Comparison of ENCODE assay signal across 8 cellular contexts in the genomic region with DNA sequence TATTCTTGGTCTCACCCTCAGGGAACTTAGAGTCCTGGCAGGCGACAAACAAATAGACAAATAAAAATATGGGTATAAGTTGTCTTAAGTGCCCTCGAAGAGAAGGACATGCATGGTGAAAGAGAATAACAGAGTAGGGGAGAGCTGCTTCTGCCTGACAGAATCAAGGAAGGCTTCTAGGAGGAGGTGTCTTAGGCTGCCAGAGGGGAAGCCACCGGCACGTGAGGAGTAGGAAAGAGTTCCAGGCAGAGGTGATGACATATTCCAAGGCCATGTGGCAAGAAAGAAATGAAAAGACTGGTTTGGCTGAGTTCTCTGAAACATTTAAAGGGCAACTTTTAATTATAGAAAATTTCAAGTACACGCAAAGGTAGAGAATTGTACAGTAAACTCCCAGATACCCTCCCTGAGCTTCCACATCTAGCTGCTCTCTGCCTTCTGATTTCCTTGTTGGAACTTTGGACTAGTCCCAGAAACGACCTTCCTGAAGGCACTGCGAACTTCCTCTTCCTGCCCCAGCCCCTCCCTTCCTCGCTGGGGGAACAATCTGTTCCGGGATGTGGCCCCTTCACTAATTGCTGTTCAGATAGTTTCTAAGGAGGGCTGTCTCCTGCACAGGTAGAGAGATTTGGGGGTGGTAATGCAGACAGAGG.
DNase-seq lines count a peak whose midpoint lies in the region; ATAC-seq and TF ChIP-seq lines count a peak whose summit lies in the region.
"Had no signal": no experiment of that assay in that cellular context is flagged by ENCODE, and none has a peak within 500 bp of the region (broad histone marks: within the 10 kb centered on the region; RNA-seq: fewer than 3 reads in every experiment).

No MANE protein-coding gene starts in this region.

- TF ChIP-seq EP300 in SK-N-SH (IDR thresholded peaks at IDR 0.05; ENCODE audit: borderline replicate concordance in 1 of 2, low read depth in 1 of 2, low read length in 1 of 2): no peak

- H3F3A ChIP-seq in GM23248 (ENCODE audit: insufficient read depth) (no peaks in the 10 kb centered on the region), SK-N-SH (replicated peaks; ENCODE audit: insufficient read depth) (no peaks in the 10 kb centered on the region)

- H3K9ac ChIP-seq in GM23248 (no peak overlapping the region), SK-N-SH (no peak overlapping the region)

- H2AFZ ChIP-seq in GM23248 (no peak overlapping the region), SK-N-SH (ENCODE audit: low read depth) (no peak overlapping the region)

- H3K9me3 ChIP-seq in GM23248 (ENCODE audit: low read depth): no peaks in the 10 kb centered on the region
- H3K9me3 ChIP-seq in SK-N-SH: no peaks in the 10 kb centered on the region
- H3K9me3 ChIP-seq: breast epithelium had no signal

- in situ Hi-C loops in GM23248 (cut with MboI): no loop called here

- H3K4me3 ChIP-seq in GM23248: no peak overlapping the region
- H3K4me3 ChIP-seq in SK-N-SH (ENCODE audit: low read depth in 2 of 2, low read length in 1 of 2): peak overlapping the region; percentile 12 to 19; a peak in 1 of 4 replicates
- H3K4me3 ChIP-seq in fibroblast of pulmonary artery (replicated peaks; ENCODE audit: low read depth, low read length): no peak overlapping the region

- H3K4me1 ChIP-seq in GM23248 (ENCODE audit: insufficient read depth) (no peaks in the 10 kb centered on the region), SK-N-SH (ENCODE audit: control insufficient read depth in 1 of 2, insufficient read depth in 2 of 2, low read depth in 1 of 2, low read length in 1 of 2) (no peaks in the 10 kb centered on the region; a peak in 1 of 4 replicates)
- H3K4me1 ChIP-seq: breast epithelium had no signal

- H3K9me2 ChIP-seq in GM23248 (ENCODE audit: insufficient read depth): no peaks in the 10 kb centered on the region
- no peaks in the 10 kb centered on the region for H3K9me2 ChIP-seq in SK-N-SH

- POLR2A ChIA-PET in SK-N-SH (lab: Yijun Ruan, JAX): no interaction called here

- H3K79me2 ChIP-seq in GM23248 (ENCODE audit: insufficient read depth) (no peaks in the 10 kb centered on the region), SK-N-SH (ENCODE audit: insufficient read depth) (no peaks in the 10 kb centered on the region)

- ATAC-seq in sciatic nerve: peak; percentile 8
- no peak for ATAC-seq in HG03175 (IDR thresholded peaks at IDR 0.05; ENCODE audit: unreplicated experiment)
- no peak for ATAC-seq in HG03280 (IDR thresholded peaks at IDR 0.05; ENCODE audit: unreplicated experiment)
- ATAC-seq in GM19351 (IDR thresholded peaks at IDR 0.05; ENCODE audit: unreplicated experiment): no peak

- H3K36me3 ChIP-seq in GM23248 (ENCODE audit: low read depth): no peaks in the 10 kb centered on the region
- no peaks in the 10 kb centered on the region for H3K36me3 ChIP-seq in SK-N-SH (replicated peaks in 1 of 2; ENCODE audit: control insufficient read depth in 1 of 2, insufficient read depth in 2 of 2, low read length in 1 of 2)
- H3K36me3 ChIP-seq: breast epithelium had no signal

- intact Hi-C loops in sciatic nerve (cut with DNase I): loop anchor here (5.0 kb wide), 2 partner anchors 602 to 1588 kb away; partner anchors contain the start of gene CYP26B1

- TF ChIP-seq CTCF in SK-N-SH (IDR thresholded peaks at IDR 0.05): no peak
- TF ChIP-seq CTCF in fibroblast of pulmonary artery (IDR thresholded peaks at IDR 0.05; ENCODE audit: low read length, missing control alignments): no peak

- H4K20me1 ChIP-seq in GM23248 (ENCODE audit: insufficient read depth): no peaks in the 10 kb centered on the region
- H4K20me1 ChIP-seq in SK-N-SH (ENCODE audit: insufficient read depth): no peaks in the 10 kb centered on the region

- H3K27me3 ChIP-seq in GM23248 (replicated peaks; ENCODE audit: insufficient read depth) (peaks cover 38% of the 10 kb centered on the region), SK-N-SH (ENCODE audit: insufficient read depth) (no peaks in the 10 kb centered on the region; the same call in 1 of the 2 replicates)

- H3K4me2 ChIP-seq in GM23248 (ENCODE audit: unreplicated experiment) (peak overlapping the region; percentile 10), SK-N-SH (peak overlapping the region; percentile 49; the same call in 1 of the 2 replicates)

- H3K27ac ChIP-seq in GM23248 (no peak overlapping the region), SK-N-SH (ENCODE audit: low read depth in 2 of 2, low read length in 1 of 2) (no peak overlapping the region)

- DNase-seq in GM23248 (no peak), SK-N-SH (no peak), fibroblast of pulmonary artery (ENCODE audit: low read depth) (peak; percentile 21), sciatic nerve (ENCODE audit: low spot score) (no peak)

- CTCF ChIA-PET in SK-N-SH (lab: Yijun Ruan, JAX): interaction anchor here (0.8 to 6.3 kb wide), 28 partner anchors 9 to 1317 kb away, joined by 3 to 70 read pairs (median 4); partner anchors contain the start of gene CYP26B1

- TF ChIP-seq RAD21 in SK-N-SH (IDR thresholded peaks at IDR 0.05; ENCODE audit: low read length): no peak

- WGBS in GM23248 (ENCODE audit: low coverage in 1 of 2, low lambda C conversion rate in 2 of 2, missing lambda C conversion rate in 2 of 2), 2 experiments: 37% methylated on average over 9 of the region's 9 CpGs
- WGBS in SK-N-SH (ENCODE audit: low lambda C conversion rate): 36% methylated on average over 9 of the region's 9 CpGs

TF ChIP-seq in SK-N-SH, 30 proteins besides CTCF, POLR2A, EP300 and RAD21:
- TF ChIP-seq NRF1 (IDR thresholded peaks at IDR 0.05; ENCODE audit: low read depth, low read length): no peak
- peak; percentile 52 for TF ChIP-seq GABPA (IDR thresholded peaks at IDR 0.05; ENCODE audit: low read depth)

Comparison
In these comparisons a context has a peak if more than half of its experiments do, and no peak if none do; other contexts are left out.
1. H3K4me3 ChIP-seq: peak in SK-N-SH (2 of 2); none in GM23248 (single experiment) and fibroblast of pulmonary artery (single experiment).